Comparison of ENCODE assay signal across 7 cellular contexts in genomic region chr13:79631260-79631659, GRCh38.
A peak's percentile ranks its signal among the peaks of the same experiment; 100 is the strongest.
DNase-seq lines count a peak whose midpoint lies in the region; ATAC-seq and TF ChIP-seq lines count a peak whose summit lies in the region.

No MANE protein-coding gene starts in this region.

- H3K79me2 ChIP-seq in H9 (ENCODE audit: insufficient read depth, low read length): no peaks in the 10 kb centered on the region

- no peak overlapping the region for H2AFZ ChIP-seq in H9 (ENCODE audit: low read length)

- no peak overlapping the region for H3K9ac ChIP-seq in H9 (ENCODE audit: extremely low read depth, insufficient read length, low read length)

- H3K27me3 Mint-ChIP-seq in H9 (ENCODE audit: low read depth): no peaks in the 10 kb centered on the region
- H3K27me3 Mint-ChIP-seq in WTC11 (ENCODE audit: low read depth): no peaks in the 10 kb centered on the region

- no peaks in the 10 kb centered on the region for H3K4me1 ChIP-seq in H9 (ENCODE audit: insufficient read depth, low read length)
- H3K4me1 ChIP-seq in gastrocnemius medialis: peaks cover 4 to 8% of the 10 kb centered on the region in 2 donors

- H3K23ac ChIP-seq in H9 (ENCODE audit: insufficient read length, low read depth, low read length): no peak overlapping the region

- no peak overlapping the region for H2BK120ac ChIP-seq in H9 (ENCODE audit: low read depth, low read length, poor library complexity, severe bottlenecking)

- H2BK20ac ChIP-seq in H9 (ENCODE audit: low read depth, low read length, poor library complexity, severe bottlenecking): no peak overlapping the region

- H3K79me1 ChIP-seq in H9 (ENCODE audit: insufficient read depth, low read depth, low read length, poor library complexity, severe bottlenecking): no peaks in the 10 kb centered on the region

- no peak overlapping the region for H3K18ac ChIP-seq in H9 (ENCODE audit: insufficient read length, low read depth, low read length)

- H3K9me3 ChIP-seq in H9 (ENCODE audit: control insufficient read depth, low read depth, low read length): no peaks in the 10 kb centered on the region
- H3K9me3 ChIP-seq in gastrocnemius medialis: no peaks in the 10 kb centered on the region

- H3K4me3 Mint-ChIP-seq in H9: no peak overlapping the region
- H3K4me3 Mint-ChIP-seq in WTC11: no peak overlapping the region

- no peak for DNase-seq in H9
- DNase-seq in RPMI7951 (ENCODE audit: low read depth): peak; percentile 95
- peak; percentile 73 for DNase-seq in fibroblast of mammary gland (ENCODE audit: low read depth)
- peak; percentile 5 to 38 for DNase-seq in gastrocnemius medialis
- no peak for DNase-seq in activated naive CD4-positive, alpha-beta T cell (lab: John Stamatoyannopoulos, UW)
- DNase-seq in SIG-M5 (lab: John Stamatoyannopoulos, UW): no peak
- DNase-seq in WTC11 (ENCODE audit: low spot score): no peak

- H3K27ac ChIP-seq in H9 (ENCODE audit: insufficient read length, low read depth, low read length): no peak overlapping the region
- peak overlapping the region in 3 of 4 donors; percentile 52 to 65 (median 61) for H3K27ac ChIP-seq in gastrocnemius medialis

- no peak overlapping the region for H3T11ph ChIP-seq in H9 (ENCODE audit: low read length)

- POLR2A ChIA-PET in WTC11 (lab: Charles Lee): no interaction called here

- H4K5ac ChIP-seq in H9 (ENCODE audit: insufficient read length, low read depth, low read length): no peak overlapping the region

- H3K4me3 ChIP-seq in fibroblast of mammary gland (ENCODE audit: control insufficient read depth, low read depth, low read length): no peak overlapping the region
- H3K4me3 ChIP-seq in gastrocnemius medialis: no peak overlapping the region

- no peak overlapping the region for H4K91ac ChIP-seq in H9 (ENCODE audit: insufficient read length, low read depth, low read length)

- intact Hi-C loops in gastrocnemius medialis (cut with DNase I; ENCODE audit: low total_unique reads): loop anchor here (1.0 to 10.0 kb wide), 3 partner anchors 45 to 711 kb away; partner anchors contain the start of genes RBM26 and SPRY2

- H2BK5ac ChIP-seq in H9 (ENCODE audit: insufficient read length, low read length): no peak overlapping the region

- H3K4me1 Mint-ChIP-seq in H9: no peaks in the 10 kb centered on the region
- no peaks in the 10 kb centered on the region for H3K4me1 Mint-ChIP-seq in WTC11

- in situ Hi-C loops in gastrocnemius medialis (cut with MboI; ENCODE audit: low sequenced_read_pairs in 4 of 4): loop anchor here in 1 of 4 donors (10.0 kb wide), 1 partner anchor 704 kb away; no protein-coding TSS in a partner anchor

- H3K23me2 ChIP-seq in H9 (ENCODE audit: insufficient read length, low read depth, low read length, poor library complexity, severe bottlenecking): no peaks in the 10 kb centered on the region

- H3K27me3 ChIP-seq in H9 (ENCODE audit: insufficient read depth, low read length) (no peaks in the 10 kb centered on the region), gastrocnemius medialis (no peaks in the 10 kb centered on the region)

- no CpG with 5 or more reads among the region's 1 CpG for WGBS in H9 (ENCODE audit: extremely low coverage, insufficient read length, low lambda C conversion rate)

- no peak overlapping the region for H3K14ac ChIP-seq in H9 (ENCODE audit: insufficient read depth, low read length)

- no peak overlapping the region for H3K56ac ChIP-seq in H9 (ENCODE audit: insufficient read length, low read depth, low read length)

- H3K27ac Mint-ChIP-seq in H9 (no peak overlapping the region), WTC11 (no peak overlapping the region)

- TF ChIP-seq CTCF in H9 (conservative IDR thresholded peaks at IDR 0.05): peak; percentile 41; the same call in 2 of the 3 replicates
- TF ChIP-seq CTCF in fibroblast of mammary gland (conservative IDR thresholded peaks at IDR 0.05; ENCODE audit: control insufficient read depth, insufficient read depth, low read depth, low read length): peak; percentile 24
- TF ChIP-seq CTCF in gastrocnemius medialis (IDR thresholded peaks at IDR 0.05 in 4 of 5, conservative IDR thresholded peaks at IDR 0.05 in 1 of 5): peak in 4 of 5 experiments; percentile 19 to 58 (median 56)
- no peak for TF ChIP-seq CTCF in WTC11 (IDR thresholded peaks at IDR 0.05)

- no peak overlapping the region for H2BK15ac ChIP-seq in H9 (ENCODE audit: low read depth, low read length)

- H3K4me2 ChIP-seq in H9 (ENCODE audit: insufficient read depth, insufficient read length, low read length): no peak overlapping the region

- no peaks in the 10 kb centered on the region for H4K20me1 ChIP-seq in H9 (ENCODE audit: control insufficient read depth, insufficient read depth, insufficient read length)

- ATAC-seq in gastrocnemius medialis (peak; percentile 99), WTC11 (no peak)

- no peak overlapping the region for H2BK12ac ChIP-seq in H9 (ENCODE audit: insufficient read length, low read depth, low read length)

- H3K9me3 Mint-ChIP-seq in H9 (no peaks in the 10 kb centered on the region), WTC11 (no peaks in the 10 kb centered on the region)

- no peak overlapping the region for H2AK5ac ChIP-seq in H9 (ENCODE audit: insufficient read length, low read length)

- no peak overlapping the region for H3K4ac ChIP-seq in H9 (ENCODE audit: low read depth, low read length)

- no peak overlapping the region for H4K8ac ChIP-seq in H9 (replicated peaks; ENCODE audit: insufficient read length, low read depth, low read length)

- no peaks in the 10 kb centered on the region for H3K36me3 ChIP-seq in gastrocnemius medialis

- TF ChIP-seq POLR2A in gastrocnemius medialis (IDR thresholded peaks at IDR 0.05): no peak

- H3K36me3 Mint-ChIP-seq in H9 (ENCODE audit: insufficient read depth in 1 of 3, low read depth in 3 of 3) (no peaks in the 10 kb centered on the region), WTC11 (no peaks in the 10 kb centered on the region)

- CTCF ChIA-PET in WTC11 (lab: Charles Lee): interaction anchor here (0.9 to 1.6 kb wide), 3 partner anchors 30 to 207 kb away, joined by 3 to 8 read pairs (median 4); no protein-coding TSS in a partner anchor

TF ChIP-seq in WTC11, 78 proteins besides CTCF, POLR2A, EP300 and RAD21 (continues in another document):
- TF ChIP-seq ATF2 (CRISPR knock-in tag; IDR thresholded peaks at IDR 0.05; ENCODE audit: borderline replicate concordance, low read depth) (no peak), PRRX2 (CRISPR knock-in tag; IDR thresholded peaks at IDR 0.05) (no peak), NFYB (CRISPR knock-in tag; conservative IDR thresholded peaks at IDR 0.05; ENCODE audit: low read depth) (no peak), GABPB1 (CRISPR knock-in tag; IDR thresholded peaks at IDR 0.05) (no peak), AR (CRISPR knock-in tag; IDR thresholded peaks at IDR 0.05) (no peak), MAX (CRISPR knock-in tag; IDR thresholded peaks at IDR 0.05) (no peak), ZBTB43 (CRISPR knock-in tag; IDR thresholded peaks at IDR 0.05) (no peak), CREM (CRISPR knock-in tag; IDR thresholded peaks at IDR 0.05) (no peak)

Comparison
In these comparisons a context has a peak if more than half of its experiments do, and no peak if none do; other contexts are left out.
1. DNase-seq: peak in RPMI7951 (single experiment), fibroblast of mammary gland (single experiment) and gastrocnemius medialis (2 of 2); none in H9 (single experiment), activated naive CD4-positive, alpha-beta T cell (0 of 4), SIG-M5 (single experiment) and WTC11 (single experiment).